ENCODE assay signal across 8 cellular contexts in the genomic region with DNA sequence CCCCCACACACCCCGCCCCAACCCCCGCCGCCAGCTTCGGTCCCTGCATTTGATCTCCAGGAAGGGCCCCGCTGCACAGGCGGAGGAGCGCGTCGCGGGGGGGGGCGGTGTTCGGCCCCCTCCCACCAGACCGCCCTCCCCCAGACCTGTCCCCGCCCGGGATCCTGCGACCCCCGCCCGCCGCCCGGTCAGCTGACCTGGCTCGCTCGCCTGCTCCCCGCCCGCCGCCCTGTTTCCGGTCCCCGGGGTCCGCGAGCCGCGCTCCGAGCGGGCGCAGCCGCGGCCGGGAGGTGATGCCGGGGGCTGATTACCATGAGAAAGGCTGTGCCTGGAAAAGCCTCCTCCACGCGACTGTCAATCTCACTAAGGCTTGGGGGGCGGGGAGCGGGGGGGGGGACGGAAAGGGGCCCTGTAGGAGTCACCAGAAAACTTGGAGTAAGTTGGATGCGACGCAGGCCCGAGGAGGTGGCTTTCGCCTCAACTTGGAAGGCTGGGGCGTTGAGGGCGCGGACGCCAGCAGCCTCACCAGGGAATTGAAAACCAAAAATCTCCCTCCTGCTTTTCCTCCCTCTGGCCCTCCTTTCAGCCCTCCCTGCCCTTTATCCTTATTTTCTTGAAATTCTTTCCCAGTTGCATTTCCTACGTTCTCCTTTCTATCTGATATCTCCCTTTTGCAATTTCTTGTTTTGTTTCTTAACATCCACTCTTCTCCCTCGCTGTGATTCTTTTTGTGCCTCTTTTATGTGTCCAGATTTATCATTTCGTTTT. TPM values are rescaled to one million over a fixed set of nuclear protein-coding genes. Genes with fewer than 3 reads are reported as not detected.
DNase-seq lines count a peak whose midpoint lies in the region; ATAC-seq and TF ChIP-seq lines count a peak whose summit lies in the region.

No MANE protein-coding gene starts in this region.

- H3K4me1 ChIP-seq in ES-I3 (ENCODE audit: insufficient read depth, low read length): peaks cover 16% of the 10 kb centered on the region

- ATAC-seq in HG02885 (IDR thresholded peaks at IDR 0.05; ENCODE audit: poor library complexity, unreplicated experiment): no peak

- H3K4me1 Mint-ChIP-seq in brain: peaks cover 64% of the 10 kb centered on the region

- H3K27ac ChIP-seq in skin epidermis: peak overlapping the region; percentile 62 to 99 (median 89)

- no peaks in the 10 kb centered on the region for H3K9me3 ChIP-seq in ES-I3 (ENCODE audit: control insufficient read depth, insufficient read depth, low read length)

- no peaks in the 10 kb centered on the region for H3K9me3 Mint-ChIP-seq in brain

- H3K27me3 Mint-ChIP-seq in brain: peaks cover 20% of the 10 kb centered on the region

- TF ChIP-seq CTCF in brain (conservative IDR thresholded peaks at IDR 0.05): no peak

- H3K4me3 ChIP-seq in skin epidermis: peak overlapping the region; percentile 28 to 54 (median 36)

- no peaks in the 10 kb centered on the region for H3K36me3 Mint-ChIP-seq in brain

- H3K4me3 Mint-ChIP-seq in brain: peak overlapping the region in 4 of 5 experiments; percentile 91 to 94 (median 92)

- H3K27ac Mint-ChIP-seq in brain: peak overlapping the region; percentile 92 to 98 (median 96)

- H3K36me3 ChIP-seq in ES-I3 (ENCODE audit: insufficient read depth, low read length): no peaks in the 10 kb centered on the region

- peak; percentile 29 for DNase-seq in NCI-H446 treated with DMSO at 0.1 percent for 48 hours (lab: John Stamatoyannopoulos, UW)
- peak; percentile 77 for DNase-seq in iPS-NIHi7 (ENCODE audit: extremely low spot score)
- DNase-seq in stimulated activated naive CD4-positive, alpha-beta T cell treated with Interleukin-2 at 50 U/mL for 16 hours (lab: John Stamatoyannopoulos, UW): no peak
- DNase-seq in RKO (ENCODE audit: low spot score): no peak

- H3K9ac ChIP-seq in ES-I3 (ENCODE audit: low read depth, low read length): peak overlapping the region; percentile 49

RNA-seq across cellular contexts. Expression of a gene that starts 4.5 kb away (rescaled TPM):
- polyA plus RNA-seq in brain (ENCODE audit: insufficient read depth, low read depth, low replicate concordance): 28.2 TPM

Comparison
In these comparisons a context has a peak if more than half of its experiments do, and no peak if none do; other contexts are left out.
1. DNase-seq: peak in NCI-H446 treated with DMSO at 0.1 percent for 48 hours (single experiment) and iPS-NIHi7 (single experiment); none in stimulated activated naive CD4-positive, alpha-beta T cell treated with Interleukin-2 at 50 U/mL for 16 hours (single experiment) and RKO (single experiment).